Comparison of ENCODE assay signal across 15 cellular contexts in the genomic region with DNA sequence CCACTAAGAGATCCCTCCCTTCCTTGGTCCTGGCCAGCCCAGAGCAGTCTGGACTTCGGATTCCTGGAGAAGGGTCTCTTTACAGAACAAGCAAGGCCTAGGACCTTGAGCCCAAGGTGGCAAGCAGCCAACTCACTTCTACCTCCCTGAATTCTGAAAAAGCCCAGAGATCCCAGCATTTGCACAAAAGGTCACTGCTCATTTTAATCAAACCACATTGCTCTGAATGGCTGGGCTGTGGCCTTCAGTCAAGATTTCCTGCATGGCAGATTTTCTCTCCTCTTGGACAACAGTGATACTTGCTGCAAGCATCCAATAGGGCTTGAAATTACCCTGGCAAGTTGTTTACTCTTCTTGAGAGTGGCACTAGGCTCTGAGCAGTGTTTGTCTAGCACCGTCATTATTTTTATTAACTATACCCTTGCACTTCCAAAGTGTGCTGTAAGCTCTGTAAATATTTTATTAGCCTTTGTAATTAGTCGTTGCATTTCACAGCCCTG.
A peak's percentile ranks its signal among the peaks of the same experiment; 100 is the strongest.
DNase-seq lines count a peak whose midpoint lies in the region; ATAC-seq and TF ChIP-seq lines count a peak whose summit lies in the region.
"Had no signal": no experiment of that assay in that cellular context is flagged by ENCODE, and none has a peak within 500 bp of the region (broad histone marks: within the 10 kb centered on the region; RNA-seq: fewer than 3 reads in every experiment).

No MANE protein-coding gene starts in this region.

- no peaks in the 10 kb centered on the region for H3K36me3 ChIP-seq in mucosa of descending colon (ENCODE audit: low read depth)
- H3K36me3 ChIP-seq: ascending aorta had no signal

- ATAC-seq in mucosa of descending colon (peak; percentile 67), esophagus mucosa (no peak)
- ATAC-seq: left cardiac atrium had no signal

- no peak overlapping the region for H3K4me3 ChIP-seq in mucosa of descending colon
- H3K4me3 ChIP-seq: ascending aorta, GM23248, skin epidermis had no signal

- intact Hi-C loops in mucosa of descending colon (cut with DNase I, micrococcal nuclease), result no loop called here

- no peak for TF ChIP-seq CTCF in mucosa of descending colon (IDR thresholded peaks at IDR 0.05)

- in situ Hi-C loops in Caki2 (cut with HindIII; ENCODE audit: low pct_unique_long_range_greater_than_20kb, low sequenced_read_pairs), result no loop called here

- H3K9me3 ChIP-seq in mucosa of descending colon, result no peaks in the 10 kb centered on the region
- H3K9me3 ChIP-seq: ascending aorta had no signal

- no peaks in the 10 kb centered on the region for H3K4me1 ChIP-seq in mucosa of descending colon (ENCODE audit: low read depth)
- H3K4me1 ChIP-seq: ascending aorta had no signal

- DNase-seq in Caki2 (ENCODE audit: low read depth), result peak; percentile 31
- peak; percentile 87 for DNase-seq in NCI-H2029 treated with DMSO at 0.1 percent for 48 hours (lab: John Stamatoyannopoulos, UW)
- peak; percentile 49 for DNase-seq in astrocyte of the hippocampus (ENCODE audit: low read depth, low spot score)
- no peak for DNase-seq in mucosa of descending colon
- no peak for DNase-seq in occipital lobe (lab: John Stamatoyannopoulos, UW)
- DNase-seq in activated CD4-positive, alpha-beta T cell treated with anti-CD3 and anti-CD28 coated beads for 4 hours, result no peak
- no peak for DNase-seq in RPMI8226
- DNase-seq: ACHN; activated effector memory CD4-positive, alpha-beta T cell treated with Interleukin-2 at 50 U/mL for 16 hours; GM23248; IMR-90; left cardiac atrium had no signal

Comparison
In these comparisons a context has a peak if more than half of its experiments do, and no peak if none do; other contexts are left out.
1. DNase-seq: peak in Caki2 (single experiment), NCI-H2029 treated with DMSO at 0.1 percent for 48 hours (single experiment) and astrocyte of the hippocampus (single experiment); none in mucosa of descending colon (0 of 3), occipital lobe (single experiment), activated CD4-positive, alpha-beta T cell treated with anti-CD3 and anti-CD28 coated beads for 4 hours (0 of 2) and RPMI8226 (single experiment).